ENCODE assay signal across 8 cellular contexts in the genomic region with DNA sequence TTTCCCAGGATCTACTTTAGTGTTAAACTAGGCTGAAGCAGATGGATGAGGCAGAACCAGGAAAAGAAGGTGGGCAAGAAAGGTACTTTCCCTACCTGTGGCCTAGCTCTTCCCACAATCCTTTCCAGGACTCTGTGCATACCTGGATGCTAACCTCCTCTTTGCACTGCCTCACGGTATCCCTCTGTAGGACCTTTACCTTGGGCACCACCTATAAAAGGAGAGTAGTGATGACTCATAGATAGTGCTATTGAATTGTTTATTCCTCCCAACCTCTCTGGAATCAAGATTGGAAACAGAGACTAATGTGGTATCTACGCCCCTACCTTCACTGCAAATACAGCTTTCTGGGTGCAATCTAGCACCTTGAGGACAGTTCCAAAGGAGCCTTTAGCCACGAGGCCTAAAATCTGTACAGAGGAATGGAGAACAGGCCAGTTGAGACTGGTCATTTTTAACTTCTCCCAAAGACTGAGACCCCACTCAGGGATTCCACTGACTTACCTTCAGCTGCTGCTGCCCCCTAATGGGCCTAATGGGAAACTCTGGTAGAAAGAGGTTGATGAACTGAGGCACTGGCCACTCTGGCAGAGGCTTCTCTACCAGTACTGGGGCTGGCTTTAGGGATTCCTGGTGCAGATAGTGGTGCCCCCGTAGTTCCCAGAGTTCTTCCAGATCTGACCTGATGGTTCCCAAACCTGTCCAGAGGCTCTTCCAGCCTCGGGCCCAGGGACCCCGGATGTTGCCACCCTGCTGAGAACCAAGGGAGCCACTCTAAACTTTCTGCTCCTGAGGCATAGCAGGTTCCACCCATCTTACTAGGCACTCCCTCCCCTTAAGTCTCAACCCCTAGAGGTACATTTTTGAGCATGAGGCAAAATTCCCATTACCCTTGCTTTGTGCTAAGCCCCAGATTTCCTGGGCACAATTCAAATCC. TPM values are rescaled to one million over a fixed set of nuclear protein-coding genes. Genes with fewer than 3 reads are reported as not detected.
DNase-seq lines count a peak whose midpoint lies in the region; ATAC-seq, FAIRE-seq and TF ChIP-seq lines count a peak whose summit lies in the region.

No MANE protein-coding gene starts in this region.

- H3K9me3 Mint-ChIP-seq in MCF 10A (ENCODE audit: unreplicated experiment): no peaks in the 10 kb centered on the region
- no peaks in the 10 kb centered on the region for H3K9me3 Mint-ChIP-seq in stimulated activated memory B cell treated with anti-CD40 and anti-IgM and Interleukin-4, amounts not matched to agents 10 μg/mL and 1 μg/mL and 100 μg/mL, for 72 hours

- no peak for FAIRE-seq in keratinocyte (lab: Jason Lieb, UNC)

- no peak overlapping the region for H3K27ac ChIP-seq in SJCRH30
- H3K27ac ChIP-seq in keratinocyte (ENCODE audit: control insufficient read depth, insufficient read depth, low read length): no peak overlapping the region

- no peaks in the 10 kb centered on the region for H3K9me1 ChIP-seq in keratinocyte (ENCODE audit: control insufficient read depth, extremely low read depth, insufficient read depth, low read length)

- no peaks in the 10 kb centered on the region for H3K79me2 ChIP-seq in keratinocyte (ENCODE audit: control insufficient read depth, insufficient read depth, low read length)

- TF ChIP-seq CTCF in GM12872 (IDR thresholded peaks at IDR 0.05; ENCODE audit: insufficient read depth, low read depth, low read length) (peak; percentile 73), MCF 10A (IDR thresholded peaks at IDR 0.05; ENCODE audit: unreplicated experiment) (peak; percentile 45), keratinocyte (optimal IDR thresholded peaks at IDR 0.05 in 1 of 3, IDR thresholded peaks at IDR 0.05 in 1 of 3, conservative IDR thresholded peaks at IDR 0.05 in 1 of 3; ENCODE audit: extremely low read depth in 1 of 3, insufficient read depth in 2 of 3, low read length in 3 of 3) (peak; percentile 51 to 60 (median 54))

- DNase-seq in ACHN (peak; percentile 54), SJCRH30 (peak; percentile 54 to 70), MCF 10A (ENCODE audit: unreplicated experiment) (peak; percentile 42), keratinocyte (ENCODE audit: low read depth, low spot score) (no peak)

- no peaks in the 10 kb centered on the region for H4K20me1 ChIP-seq in keratinocyte (ENCODE audit: control insufficient read depth, extremely low read depth, insufficient read depth, low read length)

- H3K4me1 ChIP-seq in SJCRH30 (no peaks in the 10 kb centered on the region), keratinocyte (ENCODE audit: control insufficient read depth, extremely low read depth, insufficient read depth, low read length) (no peaks in the 10 kb centered on the region)

- H3K4me3 Mint-ChIP-seq in MCF 10A (ENCODE audit: unreplicated experiment): no peak overlapping the region
- H3K4me3 Mint-ChIP-seq in stimulated activated memory B cell treated with anti-CD40 and anti-IgM and Interleukin-4, amounts not matched to agents 10 μg/mL and 1 μg/mL and 100 μg/mL, for 72 hours: no peak overlapping the region

- peaks cover 65% of the 10 kb centered on the region for H3K36me3 Mint-ChIP-seq in MCF 10A (ENCODE audit: insufficient read depth, unreplicated experiment)
- peaks cover 55% of the 10 kb centered on the region for H3K36me3 Mint-ChIP-seq in stimulated activated memory B cell treated with anti-CD40 and anti-IgM and Interleukin-4, amounts not matched to agents 10 μg/mL and 1 μg/mL and 100 μg/mL, for 72 hours

- H3K4me3 ChIP-seq in SJCRH30 (no peak overlapping the region), keratinocyte (ENCODE audit: control insufficient read depth in 2 of 3, extremely low read depth in 1 of 3, insufficient read depth in 2 of 3, low read depth in 1 of 3, low read length in 3 of 3) (no peak overlapping the region)

- intact Hi-C loops in MCF 10A (cut with micrococcal nuclease): loop anchor here (1.0 kb wide), 1 partner anchor 119 kb away; no protein-coding TSS in a partner anchor

- H3K36me3 ChIP-seq in SJCRH30 (peaks cover 58% of the 10 kb centered on the region), keratinocyte (ENCODE audit: control insufficient read depth in 2 of 2, extremely low read depth in 1 of 2, insufficient read depth in 2 of 2, low read length in 2 of 2) (peaks cover 42 to 48% of the 10 kb centered on the region in 2 experiments)

- no peaks in the 10 kb centered on the region for H3K27me3 Mint-ChIP-seq in MCF 10A (ENCODE audit: insufficient read depth, unreplicated experiment)
- no peaks in the 10 kb centered on the region for H3K27me3 Mint-ChIP-seq in stimulated activated memory B cell treated with anti-CD40 and anti-IgM and Interleukin-4, amounts not matched to agents 10 μg/mL and 1 μg/mL and 100 μg/mL, for 72 hours

- no peak for ATAC-seq in stimulated activated memory B cell treated with anti-CD40 and anti-IgM and Interleukin-4, amounts not matched to agents 10 μg/mL and 1 μg/mL and 100 μg/mL, for 72 hours
- no peak for ATAC-seq in HG03520 (IDR thresholded peaks at IDR 0.05; ENCODE audit: unreplicated experiment)
- ATAC-seq in HG03097 (IDR thresholded peaks at IDR 0.05; ENCODE audit: low FRiP score, unreplicated experiment): no peak

- no TSS peak for BruUV-seq in MCF 10A (replicated peaks; lab: Mats Ljungman, UMichigan)

- in situ Hi-C loops in ACHN (cut with HindIII; ENCODE audit: low pct_ligation_motif_present, low pct_unique_long_range_greater_than_20kb, low sequenced_read_pairs): no loop called here

- dilution Hi-C loops in keratinocyte (cut with MboI; ENCODE audit: extremely low pct_ligation_motif_present, low sequenced_read_pairs): no loop called here

- POLR2A ChIA-PET in MCF 10A (lab: Yijun Ruan, JAX): interaction anchor here (0.8 to 1.0 kb wide), 2 partner anchors 14 to 37 kb away, joined by 3 to 4 read pairs; partner anchors contain the start of gene ALDOC

- CTCF ChIA-PET in MCF 10A (lab: Yijun Ruan, JAX): interaction anchor here (0.6 to 2.0 kb wide), 14 partner anchors 8 to 145 kb away, joined by 3 to 10 read pairs (median 4); partner anchors contain the start of gene SPAG5

- H3K27ac Mint-ChIP-seq in MCF 10A (ENCODE audit: low read depth, unreplicated experiment): no peak overlapping the region
- peak overlapping the region; percentile 69 for H3K27ac Mint-ChIP-seq in stimulated activated memory B cell treated with anti-CD40 and anti-IgM and Interleukin-4, amounts not matched to agents 10 μg/mL and 1 μg/mL and 100 μg/mL, for 72 hours

- no peaks in the 10 kb centered on the region for H3K9me3 ChIP-seq in SJCRH30 (replicated peaks)
- H3K9me3 ChIP-seq in keratinocyte (ENCODE audit: control insufficient read depth, low read depth, low read length): no peaks in the 10 kb centered on the region

- H3K27me3 ChIP-seq in SJCRH30 (no peaks in the 10 kb centered on the region), keratinocyte (ENCODE audit: control insufficient read depth, extremely low read depth, insufficient read depth, low read length) (no peaks in the 10 kb centered on the region)

- H3K4me1 Mint-ChIP-seq in MCF 10A (ENCODE audit: insufficient read depth, unreplicated experiment): no peaks in the 10 kb centered on the region
- H3K4me1 Mint-ChIP-seq in stimulated activated memory B cell treated with anti-CD40 and anti-IgM and Interleukin-4, amounts not matched to agents 10 μg/mL and 1 μg/mL and 100 μg/mL, for 72 hours: peaks cover 36% of the 10 kb centered on the region

- no peak overlapping the region for H3K4me2 ChIP-seq in keratinocyte (ENCODE audit: control insufficient read depth, extremely low read depth, insufficient read depth, low read depth, low read length)

- no peak overlapping the region for H3K9ac ChIP-seq in keratinocyte (ENCODE audit: control insufficient read depth, extremely low read depth, insufficient read depth, low read length)

- no peak overlapping the region for H2AFZ ChIP-seq in keratinocyte (ENCODE audit: control insufficient read depth, low read length)

RNA-seq across cellular contexts. Expression of gene RSKR, which starts 0.8 kb away (rescaled TPM):
- 16.1 and 19.9 TPM in 2 replicates for total RNA-seq in SJCRH30 (2014; rRNA removed; shearing (Covaris generic))
- total RNA-seq in MCF 10A (2022): 19.9 and 24.1 TPM in 2 replicates
- 3.9 to 7.4 TPM (median 6.6 TPM) in 3 replicates for polyA plus RNA-seq in keratinocyte
- polyA plus RNA-seq in keratinocyte (2011; ENCODE audit: low read depth): 3.5 TPM
- polyA plus RNA-seq in keratinocyte (2011; cell fraction: cytosol; rRNA removed): 0.27 and 0.47 TPM in 2 replicates
- 36.3 and 42.1 TPM in 2 replicates for polyA plus RNA-seq in keratinocyte (2011; cell fraction: nucleus; rRNA removed)
- 2.5 and 5.0 TPM in 2 replicates for polyA plus RNA-seq in keratinocyte (2012; ENCODE audit: low replicate concordance)
- polyA minus RNA-seq in keratinocyte: 4.3 to 17.2 TPM (median 12.9 TPM) in 3 replicates
- polyA minus RNA-seq in keratinocyte (2011; cell fraction: cytosol; rRNA and poly(A)+ RNA removed): not detected
- 10.4 and 21.5 TPM in 2 replicates for polyA minus RNA-seq in keratinocyte (2011; cell fraction: nucleus; rRNA and poly(A)+ RNA removed)

RNA-seq across cellular contexts. Expression of gene SPAG5, which starts 14.4 kb away (rescaled TPM):
- total RNA-seq in SJCRH30 (2014; rRNA removed; shearing (Covaris generic)): 131 and 147 TPM in 2 replicates
- 31.5 and 38.1 TPM in 2 replicates for total RNA-seq in MCF 10A (2022)
- 6.2 to 21.1 TPM (median 16.6 TPM) in 3 replicates for polyA plus RNA-seq in keratinocyte
- 4.3 TPM for polyA plus RNA-seq in keratinocyte (2011; ENCODE audit: low read depth)
- polyA plus RNA-seq in keratinocyte (2011; cell fraction: cytosol; rRNA removed): 4.2 and 4.4 TPM in 2 replicates
- polyA plus RNA-seq in keratinocyte (2011; cell fraction: nucleus; rRNA removed): 23.6 and 24.8 TPM in 2 replicates
- 4.9 and 13.3 TPM in 2 replicates for polyA plus RNA-seq in keratinocyte (2012; ENCODE audit: low replicate concordance)
- 11.0 to 24.2 TPM (median 20.6 TPM) in 3 replicates for polyA minus RNA-seq in keratinocyte
- 5.4 TPM for polyA minus RNA-seq in keratinocyte (2011; cell fraction: cytosol; rRNA and poly(A)+ RNA removed)
- 11.4 and 12.6 TPM in 2 replicates for polyA minus RNA-seq in keratinocyte (2011; cell fraction: nucleus; rRNA and poly(A)+ RNA removed)

RNA-seq across cellular contexts. Expression of gene BLTP2, which starts 31.8 kb away (rescaled TPM):
- 115 and 120 TPM in 2 replicates for total RNA-seq in SJCRH30 (2014; rRNA removed; shearing (Covaris generic))
- total RNA-seq in MCF 10A (2022): 119 and 126 TPM in 2 replicates
- polyA plus RNA-seq in keratinocyte: 98.2 to 133 TPM (median 106 TPM) in 3 replicates
- 72.5 TPM for polyA plus RNA-seq in keratinocyte (2011; ENCODE audit: low read depth)
- polyA plus RNA-seq in keratinocyte (2011; cell fraction: cytosol; rRNA removed): 66.8 and 96.7 TPM in 2 replicates
- polyA plus RNA-seq in keratinocyte (2011; cell fraction: nucleus; rRNA removed): 193 and 219 TPM in 2 replicates
- 39.2 and 81.7 TPM in 2 replicates for polyA plus RNA-seq in keratinocyte (2012; ENCODE audit: low replicate concordance)
- polyA minus RNA-seq in keratinocyte: 519 to 760 TPM (median 534 TPM) in 3 replicates
- 106 TPM for polyA minus RNA-seq in keratinocyte (2011; cell fraction: cytosol; rRNA and poly(A)+ RNA removed)
- polyA minus RNA-seq in keratinocyte (2011; cell fraction: nucleus; rRNA and poly(A)+ RNA removed): 298 and 354 TPM in 2 replicates

RNA-seq across cellular contexts. Expression of gene ALDOC, which starts 36.5 kb away (rescaled TPM):
- 0.18 and 0.47 TPM in 2 replicates for total RNA-seq in SJCRH30 (2014; rRNA removed; shearing (Covaris generic))
- total RNA-seq in MCF 10A (2022): 2.4 and 6.0 TPM in 2 replicates
- polyA plus RNA-seq in keratinocyte: 24.2 to 44.9 TPM (median 32.5 TPM) in 3 replicates
- polyA plus RNA-seq in keratinocyte (2011; ENCODE audit: low read depth): 12.1 TPM
- 17.4 and 20.5 TPM in 2 replicates for polyA plus RNA-seq in keratinocyte (2011; cell fraction: cytosol; rRNA removed)
- 18.6 TPM in 2 replicates for polyA plus RNA-seq in keratinocyte (2011; cell fraction: nucleus; rRNA removed)
- polyA plus RNA-seq in keratinocyte (2012; ENCODE audit: low replicate concordance): 23.2 and 28.7 TPM in 2 replicates
- 35.1 to 51.5 TPM (median 42.5 TPM) in 3 replicates for polyA minus RNA-seq in keratinocyte
- polyA minus RNA-seq in keratinocyte (2011; cell fraction: cytosol; rRNA and poly(A)+ RNA removed): 17.1 TPM
- polyA minus RNA-seq in keratinocyte (2011; cell fraction: nucleus; rRNA and poly(A)+ RNA removed): 6.6 and 10.6 TPM in 2 replicates

RNA-seq across cellular contexts. Expression of gene PIGS, which starts 41.9 kb away (rescaled TPM):
- total RNA-seq in SJCRH30 (2014; rRNA removed; shearing (Covaris generic)): 38.0 and 41.8 TPM in 2 replicates
- 50.5 and 56.1 TPM in 2 replicates for total RNA-seq in MCF 10A (2022)
- 21.8 to 52.1 TPM (median 33.6 TPM) in 3 replicates for polyA plus RNA-seq in keratinocyte
- polyA plus RNA-seq in keratinocyte (2011; ENCODE audit: low read depth): 22.8 TPM
- 26.0 and 28.2 TPM in 2 replicates for polyA plus RNA-seq in keratinocyte (2011; cell fraction: cytosol; rRNA removed)
- 47.6 and 49.6 TPM in 2 replicates for polyA plus RNA-seq in keratinocyte (2011; cell fraction: nucleus; rRNA removed)
- polyA plus RNA-seq in keratinocyte (2012; ENCODE audit: low replicate concordance): 27.7 and 45.6 TPM in 2 replicates
- 21.9 to 89.4 TPM (median 29.1 TPM) in 3 replicates for polyA minus RNA-seq in keratinocyte
- polyA minus RNA-seq in keratinocyte (2011; cell fraction: cytosol; rRNA and poly(A)+ RNA removed): 20.3 TPM
- 19.9 and 48.1 TPM in 2 replicates for polyA minus RNA-seq in keratinocyte (2011; cell fraction: nucleus; rRNA and poly(A)+ RNA removed)
